8 cellular contexts compared by ENCODE assay signal in the genomic region with DNA sequence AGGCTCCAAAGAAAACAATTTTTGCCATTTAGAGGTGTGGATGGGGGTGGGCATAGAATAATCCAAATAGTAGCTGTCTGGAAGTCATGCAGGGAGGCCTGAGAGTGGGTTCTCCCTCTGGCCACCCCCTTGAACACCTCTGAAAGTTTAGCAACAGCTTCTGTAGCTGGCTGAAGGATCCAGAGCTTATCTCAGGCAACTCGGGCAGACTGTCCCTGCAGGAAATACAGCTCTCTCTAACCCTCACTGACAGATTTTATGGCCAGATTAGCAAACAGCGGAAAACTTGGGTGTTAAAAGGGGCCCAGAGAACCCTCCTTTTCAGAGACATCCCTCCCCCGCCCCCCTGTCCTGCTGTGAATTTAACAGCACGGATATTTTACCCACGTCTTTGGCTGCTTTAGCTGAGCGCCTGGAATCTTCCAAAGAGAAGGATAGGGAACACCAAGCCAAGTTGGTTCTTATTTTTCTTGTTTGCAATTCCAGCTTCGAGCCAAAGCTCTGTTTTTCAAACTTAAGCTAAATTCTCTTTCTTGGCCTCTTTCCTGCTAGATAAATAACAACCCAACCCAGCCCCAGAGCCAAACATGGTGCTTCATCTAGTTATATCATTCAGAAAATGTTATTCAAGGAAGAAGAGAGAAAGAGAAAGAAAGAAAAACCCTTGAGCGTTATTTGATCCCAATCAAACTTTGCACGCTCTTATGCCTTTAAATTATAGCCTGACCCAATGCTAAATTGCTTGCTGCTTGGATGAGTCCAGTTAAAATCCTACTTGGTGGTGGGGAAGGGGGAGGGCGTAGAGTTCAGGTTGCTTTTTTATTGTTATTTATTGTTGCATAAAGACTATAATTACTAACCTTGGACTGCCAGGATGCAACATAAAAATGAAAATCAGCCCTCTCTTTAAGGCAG. TPM values are rescaled to one million over a fixed set of nuclear protein-coding genes. Genes with fewer than 3 reads are reported as not detected.
DNase-seq lines count a peak whose midpoint lies in the region; ATAC-seq and TF ChIP-seq lines count a peak whose summit lies in the region.

No MANE protein-coding gene starts in this region.

- DNase-seq in GM23248 (peak; percentile 59), NCI-H69 (lab: John Stamatoyannopoulos, UW) (peak; percentile 98), epithelial cell of proximal tubule (ENCODE audit: low read depth) (no peak), progenitor cell of endocrine pancreas (ENCODE audit: low spot score, unreplicated experiment) (no peak), Caco-2 (no peak), NCI-H2171 (lab: John Stamatoyannopoulos, UW) (no peak)
- DNase-seq in stimulated activated CD4-positive, alpha-beta T cell treated with anti-CD3 and anti-CD28 coated beads, Interleukin-4, amount 100 ng/mL, for 24 hours: no peak

- in situ Hi-C loops in GM23248 (cut with MboI): no loop called here

- H3K4me2 ChIP-seq in GM23248 (ENCODE audit: unreplicated experiment): peak overlapping the region; percentile 93

- H3K27me3 ChIP-seq in GM23248 (replicated peaks; ENCODE audit: insufficient read depth): no peaks in the 10 kb centered on the region
- H3K27me3 ChIP-seq in Caco-2 (replicated peaks; ENCODE audit: control insufficient read depth, insufficient read depth, low read length): no peaks in the 10 kb centered on the region

- POLR2A ChIA-PET in Caco-2 (lab: Charles Lee): interaction anchor here (0.5 kb wide), 1 partner anchor 58 kb away, joined by 7 read pairs; no protein-coding TSS in a partner anchor

- H3K4me3 ChIP-seq in GM23248: peak overlapping the region; percentile 66
- H3K4me3 ChIP-seq in epithelial cell of proximal tubule (ENCODE audit: low read depth, low read length): peak overlapping the region; percentile 35
- no peak overlapping the region for H3K4me3 ChIP-seq in Caco-2 (ENCODE audit: low read depth, low read length)

- H3K4me1 Mint-ChIP-seq in progenitor cell of endocrine pancreas (ENCODE audit: low read depth): peaks cover 38% of the 10 kb centered on the region
- H3K4me1 Mint-ChIP-seq in Caco-2 (ENCODE audit: low read depth, unreplicated experiment): peaks cover 11% of the 10 kb centered on the region

- peak overlapping the region; percentile 96 for H3K27ac ChIP-seq in GM23248

- H3F3A ChIP-seq in GM23248 (ENCODE audit: insufficient read depth): peaks cover 44% of the 10 kb centered on the region

- intact Hi-C loops in Caco-2 (cut with micrococcal nuclease; ENCODE audit: unreplicated experiment): no loop called here

- 8 to 9% methylated on average over 10 of the region's 10 CpGs for WGBS in GM23248 (ENCODE audit: low coverage in 1 of 2, low lambda C conversion rate in 2 of 2, missing lambda C conversion rate in 2 of 2), 2 experiments

- H3K36me3 ChIP-seq in GM23248 (ENCODE audit: low read depth) (no peaks in the 10 kb centered on the region; the same call in 1 of the 2 replicates), Caco-2 (ENCODE audit: control insufficient read depth, insufficient read depth, low read length) (no peaks in the 10 kb centered on the region)

- H3K9me3 Mint-ChIP-seq in progenitor cell of endocrine pancreas (ENCODE audit: low read depth): no peaks in the 10 kb centered on the region
- no peaks in the 10 kb centered on the region for H3K9me3 Mint-ChIP-seq in Caco-2 (ENCODE audit: unreplicated experiment)

- BruUV-seq in Caco-2 (replicated peaks; lab: Mats Ljungman, UMichigan): no TSS peak

- peaks cover 47% of the 10 kb centered on the region for H3K79me2 ChIP-seq in GM23248 (ENCODE audit: insufficient read depth)

- H3K4me1 ChIP-seq in GM23248 (ENCODE audit: insufficient read depth) (peaks cover 39% of the 10 kb centered on the region), Caco-2 (peaks cover 10% of the 10 kb centered on the region; the same call in 1 of the 2 replicates)

- CTCF ChIA-PET in Caco-2 (lab: Charles Lee): interaction anchor here (0.8 to 1.6 kb wide), 11 partner anchors 8 to 77 kb away, joined by 3 to 17 read pairs (median 4); no protein-coding TSS in a partner anchor

- H3K27me3 Mint-ChIP-seq in progenitor cell of endocrine pancreas (peaks cover 87% of the 10 kb centered on the region), Caco-2 (ENCODE audit: insufficient read depth, unreplicated experiment) (peaks cover 2% of the 10 kb centered on the region)

- H3K36me3 Mint-ChIP-seq in progenitor cell of endocrine pancreas (ENCODE audit: insufficient read depth) (peaks cover 9% of the 10 kb centered on the region), Caco-2 (ENCODE audit: insufficient read depth, unreplicated experiment) (no peaks in the 10 kb centered on the region)

- peak overlapping the region; percentile 99 for H3K9ac ChIP-seq in GM23248

- TF ChIP-seq CTCF in epithelial cell of proximal tubule (conservative IDR thresholded peaks at IDR 0.05; ENCODE audit: low read depth, low read length) (no peak), progenitor cell of endocrine pancreas (IDR thresholded peaks at IDR 0.05; ENCODE audit: unreplicated experiment) (no peak), Caco-2 (IDR thresholded peaks at IDR 0.05; ENCODE audit: insufficient read depth in 1 of 2, low read depth in 1 of 2, low read length in 1 of 2, severe bottlenecking in 1 of 2, unreplicated experiment in 1 of 2) (no peak)

- peak overlapping the region; percentile 92 for H2AFZ ChIP-seq in GM23248

- ATAC-seq in GM18519 (IDR thresholded peaks at IDR 0.05; ENCODE audit: low FRiP score, unreplicated experiment): no peak

- peak overlapping the region; percentile 35 for H3K4me3 Mint-ChIP-seq in progenitor cell of endocrine pancreas (ENCODE audit: low read depth)
- no peak overlapping the region for H3K4me3 Mint-ChIP-seq in Caco-2 (ENCODE audit: unreplicated experiment)

- H3K27ac Mint-ChIP-seq in progenitor cell of endocrine pancreas (peak overlapping the region; percentile 31), Caco-2 (ENCODE audit: unreplicated experiment) (no peak overlapping the region)

- H3K9me3 ChIP-seq in GM23248 (ENCODE audit: low read depth): no peaks in the 10 kb centered on the region
- H3K9me3 ChIP-seq in Caco-2: no peaks in the 10 kb centered on the region

- no peaks in the 10 kb centered on the region for H3K9me2 ChIP-seq in GM23248 (ENCODE audit: insufficient read depth)

- no peaks in the 10 kb centered on the region for H4K20me1 ChIP-seq in GM23248 (ENCODE audit: insufficient read depth)

RNA-seq across cellular contexts. Expression of a gene that starts 2.3 kb away (rescaled TPM):
- total RNA-seq in GM23248 (2014; rRNA removed; shearing (Covaris generic)): 9.6 and 12.1 TPM in 2 replicates
- polyA plus RNA-seq in GM23248 (2016; fragmentation: Nextera tagmentation; extraction: Ambion mirVana): 25.3 and 27.4 TPM in 2 replicates
- total RNA-seq in epithelial cell of proximal tubule (21.1 and 43.7 TPM in 2 replicates), progenitor cell of endocrine pancreas (15.2 and 19.8 TPM in 2 replicates), Caco-2 (2022) (0.65 and 1.1 TPM in 2 replicates)

RNA-seq across cellular contexts. Expression of a gene that starts 16.4 kb away (rescaled TPM):
- total RNA-seq in GM23248 (2014; rRNA removed; shearing (Covaris generic)): not detected in 2 replicates
- not detected in 2 replicates for polyA plus RNA-seq in GM23248 (2016; fragmentation: Nextera tagmentation; extraction: Ambion mirVana)
- total RNA-seq in epithelial cell of proximal tubule: not detected in 2 replicates
- 0.96 and 2.2 TPM in 2 replicates for total RNA-seq in progenitor cell of endocrine pancreas
- total RNA-seq in Caco-2 (2022): not detected in 2 replicates

RNA-seq across cellular contexts. Expression of a gene that starts 31.0 kb away (rescaled TPM):
- 2.2 and 3.3 TPM in 2 replicates for total RNA-seq in GM23248 (2014; rRNA removed; shearing (Covaris generic))
- polyA plus RNA-seq in GM23248 (2016; fragmentation: Nextera tagmentation; extraction: Ambion mirVana): 0.54 and 1.2 TPM in 2 replicates
- 4.3 and 5.7 TPM in 2 replicates for total RNA-seq in epithelial cell of proximal tubule
- 3.4 and 6.0 TPM in 2 replicates for total RNA-seq in progenitor cell of endocrine pancreas
- total RNA-seq in Caco-2 (2022): 3.4 and 3.9 TPM in 2 replicates

RNA-seq across cellular contexts. Expression of a gene that starts 42.9 kb away (rescaled TPM):
- 1.9 and 4.8 TPM in 2 replicates for total RNA-seq in GM23248 (2014; rRNA removed; shearing (Covaris generic))
- polyA plus RNA-seq in GM23248 (2016; fragmentation: Nextera tagmentation; extraction: Ambion mirVana): 1.9 and 2.4 TPM in 2 replicates
- total RNA-seq in epithelial cell of proximal tubule: 22.6 and 49.9 TPM in 2 replicates
- total RNA-seq in progenitor cell of endocrine pancreas: 19.4 and 32.1 TPM in 2 replicates
- 7.2 and 10.1 TPM in 2 replicates for total RNA-seq in Caco-2 (2022)

RNA-seq across cellular contexts. Expression of a gene that starts 46.4 kb away (rescaled TPM):
- 0.22 TPM in 1 of 2 replicates, not detected in the other for total RNA-seq in GM23248 (2014; rRNA removed; shearing (Covaris generic))
- polyA plus RNA-seq in GM23248 (2016; fragmentation: Nextera tagmentation; extraction: Ambion mirVana): 1.3 and 2.0 TPM in 2 replicates
- total RNA-seq in epithelial cell of proximal tubule (2.8 and 5.5 TPM in 2 replicates), progenitor cell of endocrine pancreas (2.1 and 5.6 TPM in 2 replicates), Caco-2 (2022) (not detected in 2 replicates)

Comparison
In these comparisons a context has a peak if more than half of its experiments do, and no peak if none do; other contexts are left out.
1. DNase-seq: peak in GM23248 (single experiment) and NCI-H69 (single experiment); none in epithelial cell of proximal tubule (single experiment), progenitor cell of endocrine pancreas (single experiment), Caco-2 (0 of 2), stimulated activated CD4-positive, alpha-beta T cell treated with anti-CD3 and anti-CD28 coated beads, Interleukin-4, amount 100 ng/mL, for 24 hours (single experiment) and NCI-H2171 (single experiment).